9 cellular contexts compared by ENCODE assay signal in genomic region chr22:49849161-49850020, GRCh38. TPM values are rescaled to one million over a fixed set of nuclear protein-coding genes. Genes with fewer than 3 reads are reported as not detected.
DNase-seq lines count a peak whose midpoint lies in the region; ATAC-seq, FAIRE-seq and TF ChIP-seq lines count a peak whose summit lies in the region.
"Had no signal": no experiment of that assay in that cellular context is flagged by ENCODE, and none has a peak within 500 bp of the region (broad histone marks: within the 10 kb centered on the region; RNA-seq: fewer than 3 reads in every experiment).

No MANE protein-coding gene starts in this region.

- DNase-seq in H1 (ENCODE audit: low read depth in 1 of 2, low spot score in 2 of 2) (no peak), neuronal stem cell (ENCODE audit: low spot score) (no peak), adrenal gland (no peak), SW480 (ENCODE audit: low spot score) (no peak), T-helper 9 cell (no peak)
- DNase-seq: cerebellar nuclear complex had no signal

- H3K23me2 ChIP-seq in H1 (ENCODE audit: low read depth, low read length), result peaks cover 20% of the 10 kb centered on the region

- no peak overlapping the region for H3K56ac ChIP-seq in H1 (replicated peaks; ENCODE audit: insufficient read length, low read depth, low read length)

- H3K9ac ChIP-seq in BLaER1 treated with 17β-estradiol and CSF1 and Interleukin-3, amounts not matched to agents 10 nM and 100 nM, result peak overlapping the region; percentile 43 to 81 (median 64); a peak in 21 of 22 replicates
- H3K9ac ChIP-seq in H1 (replicated peaks in 1 of 4; ENCODE audit: extremely low read depth in 1 of 4, low read depth in 3 of 4, low read length in 3 of 4) (no peak overlapping the region), neuronal stem cell (ENCODE audit: low read depth, low read length, poor library complexity) (no peak overlapping the region)

- TF ChIP-seq POLR2A in H1 (IDR thresholded peaks at IDR 0.05; ENCODE audit: control extremely low read depth in 1 of 2, low read depth in 2 of 2, low read length in 2 of 2), result no peak
- no peak for TF ChIP-seq POLR2A in adrenal gland (IDR thresholded peaks at IDR 0.05)

- H3K4me3 ChIP-seq in BLaER1 treated with 17β-estradiol and CSF1 and Interleukin-3, amounts not matched to agents 10 nM and 100 nM, result peak overlapping the region; percentile 61 to 77 (median 66)
- H3K4me3 ChIP-seq in H1 (ENCODE audit: extremely low read depth in 1 of 4, insufficient read depth in 2 of 4, low read depth in 3 of 4, low read length in 4 of 4) (peak overlapping the region; percentile 27 to 67 (median 32)), neuronal stem cell (ENCODE audit: low read length in 2 of 2) (peak overlapping the region in 1 of 2 donors; percentile 44), adrenal gland (peak overlapping the region in 1 of 4 donors; percentile 55)

- POLR2A ChIA-PET in H1 (lab: Charles Lee; ENCODE audit: partially characterized antibody), result no interaction called here

- TF ChIP-seq CTCF in H1 (IDR thresholded peaks at IDR 0.05; ENCODE audit: control extremely low read depth in 1 of 3, insufficient read depth in 1 of 3, low read depth in 1 of 3, low read length in 3 of 3) (no peak), adrenal gland (IDR thresholded peaks at IDR 0.05) (no peak)

- no peaks in the 10 kb centered on the region for H3K79me1 ChIP-seq in H1 (ENCODE audit: low read depth, low read length)
- peaks cover 3% of the 10 kb centered on the region for H3K79me1 ChIP-seq in neuronal stem cell (ENCODE audit: low read depth, low read length)

- H3K4ac ChIP-seq in H1 (replicated peaks; ENCODE audit: insufficient read length, low read depth, low read length) (no peak overlapping the region), neuronal stem cell (ENCODE audit: low read length) (no peak overlapping the region)

- no peak overlapping the region for H2AFZ ChIP-seq in H1 (ENCODE audit: low read length)
- H2AFZ ChIP-seq in neuronal stem cell (ENCODE audit: low read length), result peak overlapping the region; percentile 53

- peaks cover 46 to 83% (median 76%) of the 10 kb centered on the region in 11 experiments for H3K27me3 ChIP-seq in BLaER1 treated with 17β-estradiol and CSF1 and Interleukin-3, amounts not matched to agents 10 nM and 100 nM
- H3K27me3 ChIP-seq in H1 (replicated peaks in 1 of 4; ENCODE audit: control insufficient read depth in 3 of 4, extremely low read depth in 1 of 4, insufficient read depth in 3 of 4, low read length in 3 of 4) (peaks cover 46 to 77% (median 66%) of the 10 kb centered on the region in 4 experiments), neuronal stem cell (ENCODE audit: control insufficient read depth in 3 of 3, insufficient read depth in 3 of 3, low read depth in 1 of 3, low read length in 3 of 3) (peaks cover 36 to 83% (median 78%) of the 10 kb centered on the region in 3 experiments), adrenal gland (peaks cover 21% of the 10 kb centered on the region)

- H3K79me2 ChIP-seq in H1 (ENCODE audit: control insufficient read depth in 1 of 2, insufficient read depth in 2 of 2, low read length in 2 of 2), result peaks cover 0 to 2% of the 10 kb centered on the region in 2 experiments; a peak in 2 of 4 replicates

- CTCF ChIA-PET in H1 (lab: Charles Lee; ENCODE audit: partially characterized antibody), result no interaction called here

- H3K9me3 ChIP-seq in BLaER1 treated with 17β-estradiol and CSF1 and Interleukin-3, amounts not matched to agents 10 nM and 100 nM (replicated peaks in 1 of 11), result no peaks in the 10 kb centered on the region; a peak in 1 of 22 replicates
- H3K9me3 ChIP-seq in KOPT-K1 (ENCODE audit: insufficient read depth, low read length, poor library complexity, severe bottlenecking) (no peaks in the 10 kb centered on the region), H1 (ENCODE audit: insufficient read depth in 2 of 2, low read depth in 1 of 2, low read length in 1 of 2) (no peaks in the 10 kb centered on the region), neuronal stem cell (replicated peaks in 1 of 2; ENCODE audit: control insufficient read depth in 2 of 2, insufficient read depth in 1 of 2, low read depth in 1 of 2, low read length in 2 of 2) (peaks cover 4 to 5% of the 10 kb centered on the region in 2 donors), adrenal gland (replicated peaks in 1 of 3) (no peaks in the 10 kb centered on the region)

- no peak overlapping the region for H2AK5ac ChIP-seq in H1 (ENCODE audit: low read depth, low read length)
- peak overlapping the region; percentile 76 for H2AK5ac ChIP-seq in neuronal stem cell (ENCODE audit: low read depth, low read length)

- H3K4me1 ChIP-seq in BLaER1 treated with 17β-estradiol and CSF1 and Interleukin-3, amounts not matched to agents 10 nM and 100 nM, result peaks cover 10 to 44% (median 36%) of the 10 kb centered on the region in 10 experiments; a peak in 19 of 20 replicates
- peaks cover 0 to 6% (median 2%) of the 10 kb centered on the region in 4 experiments; a peak in 4 of 7 replicates for H3K4me1 ChIP-seq in H1 (replicated peaks in 1 of 4; ENCODE audit: control insufficient read depth in 3 of 4, insufficient read depth in 4 of 4, low read length in 3 of 4)
- H3K4me1 ChIP-seq in neuronal stem cell (ENCODE audit: control insufficient read depth in 2 of 2, insufficient read depth in 1 of 2, low read depth in 1 of 2, low read length in 2 of 2), result peaks cover 0 to 4% of the 10 kb centered on the region in 2 donors
- H3K4me1 ChIP-seq in adrenal gland (replicated peaks in 1 of 2), result peaks cover 16 to 22% of the 10 kb centered on the region in 2 donors

- no peak for FAIRE-seq in H1 (lab: Jason Lieb, UNC)

- no peak overlapping the region for H2BK20ac ChIP-seq in H1 (ENCODE audit: low read length)

- WGBS in H1 (ENCODE audit: extremely low coverage in 1 of 2, insufficient coverage in 1 of 2, insufficient read length in 1 of 2, insufficient replicate concordance in 2 of 2, low coverage in 1 of 2, low lambda C conversion rate in 2 of 2, missing lambda C conversion rate in 1 of 2), 2 experiments, result 8% methylated on average over 39 of the region's 89 CpGs; no CpG with 5 or more reads in 1 of the 2 experiments
- no CpG with 5 or more reads among the region's 89 CpGs for WGBS in neuronal stem cell (ENCODE audit: extremely low coverage in 2 of 2, insufficient read length in 2 of 2, insufficient replicate concordance in 1 of 2), 2 donors
- 0 to 2% (median 1%) methylated on average over 12 to 88 of the region's 89 CpGs for WGBS in adrenal gland, 4 donors

- H4K20me1 ChIP-seq in BLaER1 treated with 17β-estradiol and CSF1 and Interleukin-3, amounts not matched to agents 10 nM and 100 nM, result peaks cover 0 to 32% (median 4%) of the 10 kb centered on the region in 11 experiments; a peak in 11 of 22 replicates
- peaks cover 2 to 8% of the 10 kb centered on the region in 2 experiments for H4K20me1 ChIP-seq in H1 (replicated peaks in 1 of 2; ENCODE audit: control insufficient read depth in 1 of 2, insufficient read depth in 2 of 2, low read length in 2 of 2)

- H4K8ac ChIP-seq in H1 (ENCODE audit: extremely low read depth, insufficient read depth, low read length) (peak overlapping the region; percentile 11), neuronal stem cell (ENCODE audit: low read depth, low read length) (peak overlapping the region; percentile 43)

- H2BK5ac ChIP-seq in H1 (ENCODE audit: low read depth, low read length), result no peak overlapping the region
- H2BK5ac ChIP-seq in neuronal stem cell (ENCODE audit: low read length), result no peak overlapping the region

- H3K14ac ChIP-seq in H1 (ENCODE audit: insufficient read length), result no peak overlapping the region
- no peak overlapping the region for H3K14ac ChIP-seq in neuronal stem cell (ENCODE audit: low read length)

- no peak overlapping the region for H2BK120ac ChIP-seq in H1 (replicated peaks; ENCODE audit: low read depth, low read length)
- no peak overlapping the region for H2BK120ac ChIP-seq in neuronal stem cell (ENCODE audit: low read depth, low read length)

- no peak overlapping the region for H2BK15ac ChIP-seq in H1 (ENCODE audit: low read length)
- H2BK15ac ChIP-seq in neuronal stem cell (ENCODE audit: low read length), result no peak overlapping the region

- no peak for TF ChIP-seq RAD21 in H1 (IDR thresholded peaks at IDR 0.05 in 1 of 2, conservative IDR thresholded peaks at IDR 0.05 in 1 of 2; ENCODE audit: low read depth in 2 of 2, low read length in 2 of 2)

- no peak overlapping the region for H3K18ac ChIP-seq in H1 (ENCODE audit: extremely low read depth, low read length)
- peak overlapping the region; percentile 80 for H3K18ac ChIP-seq in neuronal stem cell (ENCODE audit: low read length)

- H4K91ac ChIP-seq in H1 (replicated peaks; ENCODE audit: insufficient read length, low read length) (no peak overlapping the region), neuronal stem cell (ENCODE audit: low read depth, low read length, poor library complexity) (no peak overlapping the region)

- H3K27ac ChIP-seq in BLaER1 treated with 17β-estradiol and CSF1 and Interleukin-3, amounts not matched to agents 10 nM and 100 nM, result peak overlapping the region in 1 of 11 experiments; percentile 40; a peak in 1 of 22 replicates
- peak overlapping the region; percentile 100 for H3K27ac ChIP-seq in KOPT-K1 (ENCODE audit: low read depth, low read length, poor library complexity, severe bottlenecking)
- H3K27ac ChIP-seq in H1 (ENCODE audit: low read depth, low read length), result no peak overlapping the region
- H3K27ac ChIP-seq in neuronal stem cell (replicated peaks; ENCODE audit: low read length), result no peak overlapping the region
- no peak overlapping the region for H3K27ac ChIP-seq in adrenal gland

- H3K36me3 ChIP-seq in BLaER1 treated with 17β-estradiol and CSF1 and Interleukin-3, amounts not matched to agents 10 nM and 100 nM, result no peaks in the 10 kb centered on the region
- H3K36me3 ChIP-seq in KOPT-K1 (ENCODE audit: insufficient read depth, low read length) (no peaks in the 10 kb centered on the region), H1 (ENCODE audit: control insufficient read depth in 2 of 4, insufficient read depth in 4 of 4, low read length in 3 of 4) (peaks cover 0 to 16% (median 0%) of the 10 kb centered on the region in 4 experiments; a peak in 1 of 8 replicates), neuronal stem cell (replicated peaks in 1 of 2; ENCODE audit: control insufficient read depth in 2 of 2, insufficient read depth in 2 of 2, low read length in 2 of 2) (no peaks in the 10 kb centered on the region), adrenal gland (replicated peaks in 1 of 2) (no peaks in the 10 kb centered on the region)

- H4K5ac ChIP-seq in H1 (ENCODE audit: insufficient read length, low read depth, low read length), result no peak overlapping the region

- H2BK12ac ChIP-seq in H1 (ENCODE audit: low read depth, low read length) (no peak overlapping the region), neuronal stem cell (ENCODE audit: low read length) (peak overlapping the region; percentile 22)

- no peak for TF ChIP-seq EP300 in H1 (IDR thresholded peaks at IDR 0.05; ENCODE audit: borderline replicate concordance in 1 of 2, low read depth in 2 of 2, low read length in 2 of 2)

- H3K23ac ChIP-seq in H1 (ENCODE audit: insufficient read length) (no peak overlapping the region), neuronal stem cell (ENCODE audit: low read depth, low read length, poor library complexity) (peak overlapping the region; percentile 55)

- no peak for ATAC-seq in HG03520 (IDR thresholded peaks at IDR 0.05; ENCODE audit: unreplicated experiment)

- peak overlapping the region; percentile 88 to 99 (median 97) for H3K4me2 ChIP-seq in BLaER1 treated with 17β-estradiol and CSF1 and Interleukin-3, amounts not matched to agents 10 nM and 100 nM
- H3K4me2 ChIP-seq in H1 (ENCODE audit: insufficient read depth in 1 of 2, low read depth in 2 of 2, low read length in 2 of 2) (peak overlapping the region; percentile 62 to 94), neuronal stem cell (ENCODE audit: insufficient read depth, low read length, poor library complexity, severe bottlenecking) (peak overlapping the region; percentile 33)

- intact Hi-C loops in adrenal gland (cut with DNase I), result loop anchor here (10.0 kb wide), 1 partner anchor 65 kb away; the partner anchor contains the start of genes ALG12 (in 2 of the 2) and CRELD2 (in 2 of the 2)

RNA-seq across cellular contexts. Expression of gene ZBED4, which starts 4.3 kb away (rescaled TPM):
- 28.3 TPM in 2 replicates for total RNA-seq in H1 (2021; fragmentation: NEBNext Ultra II Directional; extraction: Animal tissue kit (Norgen Biotek cat#: 25700))
- polyA plus RNA-seq in H1 (2011; rRNA removed), result 11.0 and 14.5 TPM in 2 replicates
- polyA plus RNA-seq in H1 (2011; cell fraction: cytosol; rRNA removed), result 10.6 TPM
- polyA plus RNA-seq in H1 (2011; cell fraction: nucleus; rRNA removed), result 15.8 TPM
- 15.1 to 18.5 TPM (median 17.5 TPM) in 4 replicates for polyA plus RNA-seq in H1 (2012, experiment 1 of 2)
- polyA plus RNA-seq in H1 (2012, experiment 2 of 2), result 7.3 TPM
- 14.2 TPM for polyA plus RNA-seq in H1 (2013, experiment 1 of 2)
- 14.2 TPM for polyA plus RNA-seq in H1 (2013, experiment 2 of 2)
- polyA minus RNA-seq in H1 (2011; rRNA and poly(A)+ RNA removed), result 12.9 and 14.6 TPM in 2 replicates
- polyA minus RNA-seq in H1 (2011; cell fraction: cytosol; rRNA and poly(A)+ RNA removed), result 16.2 TPM
- 14.9 TPM for polyA minus RNA-seq in H1 (2011; cell fraction: nucleus; rRNA and poly(A)+ RNA removed)
- 22.2 TPM for polyA plus RNA-seq in neuronal stem cell (2013, experiment 1 of 2)
- polyA plus RNA-seq in neuronal stem cell (2013, experiment 2 of 2), result 22.3 TPM
- 1 to 10 TPM; 4.1 to 8.6 (median 6.8) TPM for total RNA-seq in adrenal gland
- polyA plus RNA-seq in adrenal gland, result 1 to 10 TPM; 2.1 to 5.1 (median 3.0) TPM

RNA-seq across cellular contexts. Expression of gene BRD1, which starts 21.7 kb away (rescaled TPM):
- total RNA-seq in H1 (2021; fragmentation: NEBNext Ultra II Directional; extraction: Animal tissue kit (Norgen Biotek cat#: 25700)), result 34.0 and 35.7 TPM in 2 replicates
- polyA plus RNA-seq in H1 (2011; rRNA removed) (6.8 and 11.4 TPM in 2 replicates), adrenal gland (10 to 100 TPM in 2 of 3 donors, 1 to 10 TPM in 1; 9.4 to 29.8 (median 26.9) TPM)
- 9.0 TPM for polyA plus RNA-seq in H1 (2011; cell fraction: cytosol; rRNA removed)
- polyA plus RNA-seq in H1 (2011; cell fraction: nucleus; rRNA removed), result 27.1 TPM
- polyA plus RNA-seq in H1 (2012, experiment 1 of 2), result 19.0 to 25.1 TPM (median 23.0 TPM) in 4 replicates
- 15.0 TPM for polyA plus RNA-seq in H1 (2012, experiment 2 of 2)
- polyA plus RNA-seq in H1 (2013, experiment 1 of 2), result 13.9 TPM
- 13.1 TPM for polyA plus RNA-seq in H1 (2013, experiment 2 of 2)
- polyA minus RNA-seq in H1 (2011; rRNA and poly(A)+ RNA removed), result 10.0 and 12.5 TPM in 2 replicates
- 20.6 TPM for polyA minus RNA-seq in H1 (2011; cell fraction: cytosol; rRNA and poly(A)+ RNA removed)
- 24.8 TPM for polyA minus RNA-seq in H1 (2011; cell fraction: nucleus; rRNA and poly(A)+ RNA removed)
- 21.8 TPM for polyA plus RNA-seq in neuronal stem cell (2013, experiment 1 of 2)
- 22.7 TPM for polyA plus RNA-seq in neuronal stem cell (2013, experiment 2 of 2)
- 10 to 100 TPM; 17.8 to 62.4 (median 28.6) TPM for total RNA-seq in adrenal gland

Comparison
In these comparisons a context has a peak if more than half of its experiments do, and no peak if none do; other contexts are left out.
1. H3K4me2 ChIP-seq: peak in every context shown above with its lines; median percentile 97 in BLaER1 treated with 17β-estradiol and CSF1 and Interleukin-3, amounts not matched to agents 10 nM and 100 nM; 78 in H1; 33 in neuronal stem cell.
2. H3K9ac ChIP-seq: peak in BLaER1 treated with 17β-estradiol and CSF1 and Interleukin-3, amounts not matched to agents 10 nM and 100 nM (11 of 11); none in H1 (0 of 4) and neuronal stem cell (single experiment).